ENCODE assay signal across 1 cellular context in genomic region chr17:76481091-76481655, GRCh38.
A peak's percentile ranks its signal among the peaks of the same experiment; 100 is the strongest.
TF ChIP-seq lines count a peak whose summit lies in the region.

No MANE protein-coding gene starts in this region.

TF ChIP-seq in GM12878, 131 proteins besides CTCF, POLR2A, EP300 and RAD21 (continued from another document and continues in another):
- TF ChIP-seq ZNF687 (IDR thresholded peaks at IDR 0.05) (peak; percentile 79), POLR2AphosphoS2 (IDR thresholded peaks at IDR 0.05; ENCODE audit: low read depth, low read length) (no peak), NFYA (IDR thresholded peaks at IDR 0.05; ENCODE audit: borderline replicate concordance, low read depth, low read length) (no peak), CHD2 (IDR thresholded peaks at IDR 0.05; ENCODE audit: borderline replicate concordance, low read depth, low read length) (peak; percentile 62; the same call in 1 of the 2 replicates), ASH2L (IDR thresholded peaks at IDR 0.05; ENCODE audit: borderline replicate concordance, low read depth) (no peak), CREB1 (IDR thresholded peaks at IDR 0.05; ENCODE audit: low read depth) (no peak; the same call in none of the 2 replicates), ZSCAN29 (IDR thresholded peaks at IDR 0.05) (no peak), ZBTB11 (CRISPR knock-in tag; IDR thresholded peaks at IDR 0.05) (no peak), NR2C1 (IDR thresholded peaks at IDR 0.05) (no peak), NR2F1 (conservative IDR thresholded peaks at IDR 0.05) (no peak), YBX1 (IDR thresholded peaks at IDR 0.05) (no peak), HSF1 (IDR thresholded peaks at IDR 0.05; ENCODE audit: low read depth, low read length) (no peak), SRF (IDR thresholded peaks at IDR 0.05; ENCODE audit: low read depth in 2 of 2, low read length in 2 of 2) (no peak), ZBTB4 (CRISPR knock-in tag; IDR thresholded peaks at IDR 0.05) (no peak), SUPT20H (IDR thresholded peaks at IDR 0.05; ENCODE audit: borderline replicate concordance, control insufficient read depth, low read depth, low read length) (no peak), BMI1 (IDR thresholded peaks at IDR 0.05; ENCODE audit: borderline replicate concordance) (no peak), CBFB (IDR thresholded peaks at IDR 0.05; ENCODE audit: low read depth) (peak; percentile 67), BACH1 (IDR thresholded peaks at IDR 0.05; ENCODE audit: borderline replicate concordance) (no peak), PBX3 (IDR thresholded peaks at IDR 0.05; ENCODE audit: insufficient replicate concordance, low read depth, low read length) (no peak), ZNF592 (IDR thresholded peaks at IDR 0.05) (no peak), BCL3 (IDR thresholded peaks at IDR 0.05; ENCODE audit: borderline replicate concordance, insufficient read depth, low read depth, low read length, poor library complexity, severe bottlenecking) (no peak), NRF1 (conservative IDR thresholded peaks at IDR 0.05; ENCODE audit: low read depth, low read length) (no peak), IRF4 (IDR thresholded peaks at IDR 0.05; ENCODE audit: low read depth, low read length) (peak; percentile 51; the same call in 1 of the 2 replicates), CBX5 (IDR thresholded peaks at IDR 0.05; ENCODE audit: low read depth) (no peak; the same call in 1 of the 2 replicates), RELA (IDR thresholded peaks at IDR 0.05; ENCODE audit: borderline replicate concordance, partially characterized antibody) (no peak), RELB (IDR thresholded peaks at IDR 0.05; ENCODE audit: low read depth) (peak; percentile 50), USF1 (IDR thresholded peaks at IDR 0.05; ENCODE audit: borderline replicate concordance, extremely low read length, insufficient read depth, low read depth, low read length) (peak; percentile 85), NR2C2 (IDR thresholded peaks at IDR 0.05; ENCODE audit: borderline replicate concordance, control insufficient read depth, insufficient read length, low read depth) (no peak)
